In genomic region chr4:7680106-7680505, GRCh38 we compare ENCODE assay signal across 7 cellular contexts.
"Had no signal": no experiment of that assay in that cellular context is flagged by ENCODE, and none has a peak within 500 bp of the region (broad histone marks: within the 10 kb centered on the region; RNA-seq: fewer than 3 reads in every experiment).

No MANE protein-coding gene starts in this region.

- H3K27ac Mint-ChIP-seq: HFFc6, IgD-negative memory B cell had no signal

- H3K4me3 ChIP-seq: GM23248, HAP-1 had no signal

- H2AFZ ChIP-seq: GM23248 had no signal

- H3K36me3 ChIP-seq: HAP-1 had no signal

- H3K4me3 Mint-ChIP-seq: HFFc6, IgD-negative memory B cell had no signal

- ATAC-seq: HCT116 had no signal

- H3K27ac ChIP-seq: GM23248 had no signal

- DNase-seq: GM23248, GOT3, H7, HFFc6 had no signal

- H3K36me3 Mint-ChIP-seq: IgD-negative memory B cell had no signal

- H3K4me1 Mint-ChIP-seq: IgD-negative memory B cell had no signal

- H3K9me3 ChIP-seq: HAP-1 had no signal

- H3K27me3 Mint-ChIP-seq: IgD-negative memory B cell had no signal

- H3K4me1 ChIP-seq: HAP-1 had no signal
